In the genomic region with DNA sequence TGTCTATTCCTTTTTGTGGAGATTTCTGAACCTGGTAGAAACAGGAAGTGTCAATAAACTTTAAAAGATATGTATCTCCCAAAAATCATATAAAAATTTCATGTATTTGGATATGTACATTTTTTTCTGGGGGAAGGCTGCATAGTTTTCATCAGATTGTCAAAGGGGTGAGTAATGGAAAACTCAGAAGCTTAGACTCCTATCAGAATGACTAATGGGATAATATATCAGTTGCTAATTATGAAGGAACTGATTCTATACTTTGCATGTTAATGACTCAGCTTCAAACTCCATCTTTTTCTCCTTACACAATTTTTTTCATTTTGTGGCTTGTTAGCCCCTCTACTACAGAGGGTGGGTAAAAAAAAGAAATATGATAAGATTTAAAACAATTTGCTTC, we compare ENCODE assay signal across 15 cellular contexts. TPM values are rescaled to one million over a fixed set of nuclear protein-coding genes. Genes with fewer than 3 reads are reported as not detected.
A peak's percentile ranks its signal among the peaks of the same experiment; 100 is the strongest.
DNase-seq lines count a peak whose midpoint lies in the region; ATAC-seq, FAIRE-seq and TF ChIP-seq lines count a peak whose summit lies in the region.
"Had no signal": no experiment of that assay in that cellular context is flagged by ENCODE, and none has a peak within 500 bp of the region (broad histone marks: within the 10 kb centered on the region; RNA-seq: fewer than 3 reads in every experiment).

No MANE protein-coding gene starts in this region.

- POLR2A ChIA-PET in activated CD4-positive, alpha-beta T cell treated with anti-CD3 and anti-CD28 coated beads for 36 hours (lab: Charles Lee), result no interaction called here
- POLR2A ChIA-PET in activated CD4-positive, alpha-beta T cell treated with anti-CD3 and anti-CD28 coated beads, Interleukin-2, amount 10 ng/mL, durations not matched to agents 7 days and 5 days (lab: Charles Lee), result no interaction called here
- POLR2A ChIA-PET in CD4-positive, alpha-beta T cell (lab: Charles Lee), result no interaction called here

- intact Hi-C loops in activated CD4-positive, alpha-beta T cell treated with anti-CD3 and anti-CD28 coated beads for 36 hours (cut with DNase I, micrococcal nuclease), result no loop called here
- intact Hi-C loops in mammary epithelial cell (cut with micrococcal nuclease), result no loop called here
- intact Hi-C loops in CD4-positive, alpha-beta T cell (cut with DNase I, micrococcal nuclease), result no loop called here

- peak; percentile 57 for ATAC-seq in activated CD4-positive, alpha-beta T cell treated with anti-CD3 and anti-CD28 coated beads for 36 hours
- ATAC-seq in CD4-positive, alpha-beta T cell (ENCODE audit: poor library complexity), result no peak
- ATAC-seq: A549, upper lobe of right lung had no signal

- no peaks in the 10 kb centered on the region for H3K27me3 ChIP-seq in mammary epithelial cell (ENCODE audit: insufficient read depth, low read length)
- H3K27me3 ChIP-seq in CD4-positive, alpha-beta T cell (ENCODE audit: control insufficient read depth, insufficient read depth, low read length), result no peaks in the 10 kb centered on the region
- H3K27me3 ChIP-seq: ascending aorta, hepatocyte, neural progenitor cell, upper lobe of right lung had no signal

- no peak overlapping the region for H3K4me2 ChIP-seq in mammary epithelial cell (ENCODE audit: insufficient read depth, low read depth, low read length)
- H3K4me2 ChIP-seq: A549, hepatocyte, neural progenitor cell had no signal

- TF ChIP-seq CTCF in mammary epithelial cell (conservative IDR thresholded peaks at IDR 0.05 in 1 of 2, IDR thresholded peaks at IDR 0.05 in 1 of 2; ENCODE audit: extremely low read depth in 1 of 2, insufficient read depth in 1 of 2, low read depth in 1 of 2, low read length in 2 of 2), result no peak
- no peak for TF ChIP-seq CTCF in retinal pigment epithelial cell (conservative IDR thresholded peaks at IDR 0.05; ENCODE audit: low read depth, low read length)
- no peak for TF ChIP-seq CTCF in CD4-positive, alpha-beta T cell (IDR thresholded peaks at IDR 0.05)
- TF ChIP-seq CTCF in D721Med (IDR thresholded peaks at IDR 0.05; ENCODE audit: insufficient read depth, missing control alignments), result no peak

- no peaks in the 10 kb centered on the region for H3K9me3 Mint-ChIP-seq in activated CD4-positive, alpha-beta T cell treated with anti-CD3 and anti-CD28 coated beads for 36 hours (ENCODE audit: low read depth)
- no peaks in the 10 kb centered on the region for H3K9me3 Mint-ChIP-seq in activated CD4-positive, alpha-beta T cell treated with anti-CD3 and anti-CD28 coated beads, Interleukin-2, amount 10 ng/mL, durations not matched to agents 7 days and 5 days
- no peaks in the 10 kb centered on the region for H3K9me3 Mint-ChIP-seq in CD4-positive, alpha-beta T cell
- H3K9me3 Mint-ChIP-seq: neural progenitor cell had no signal

- H3K4me3 Mint-ChIP-seq in activated CD4-positive, alpha-beta T cell treated with anti-CD3 and anti-CD28 coated beads for 36 hours, result no peak overlapping the region
- H3K4me3 Mint-ChIP-seq in activated CD4-positive, alpha-beta T cell treated with anti-CD3 and anti-CD28 coated beads, Interleukin-2, amount 10 ng/mL, durations not matched to agents 7 days and 5 days, result no peak overlapping the region
- no peak overlapping the region for H3K4me3 Mint-ChIP-seq in CD4-positive, alpha-beta T cell
- H3K4me3 Mint-ChIP-seq: neural progenitor cell had no signal

- peaks cover 10% of the 10 kb centered on the region for H3K36me3 ChIP-seq in mammary epithelial cell (ENCODE audit: insufficient read depth, low read length)
- H3K36me3 ChIP-seq: neural progenitor cell had no signal

- no peak overlapping the region for H3K4me3 ChIP-seq in mammary epithelial cell (replicated peaks in 1 of 3; ENCODE audit: insufficient read depth in 1 of 3, low read depth in 2 of 3, low read length in 3 of 3)
- H3K4me3 ChIP-seq in retinal pigment epithelial cell (ENCODE audit: low read length), result no peak overlapping the region
- H3K4me3 ChIP-seq: A549, ascending aorta, hepatocyte, neural progenitor cell, upper lobe of right lung had no signal

- H3K9me3 ChIP-seq in mammary epithelial cell (replicated peaks; ENCODE audit: insufficient read depth, low read length), result no peaks in the 10 kb centered on the region
- no peaks in the 10 kb centered on the region for H3K9me3 ChIP-seq in CD4-positive, alpha-beta T cell (ENCODE audit: control insufficient read depth, low read length)
- H3K9me3 ChIP-seq: A549, ascending aorta, upper lobe of right lung had no signal

- H3K27ac ChIP-seq in mammary epithelial cell (ENCODE audit: insufficient read depth, low read depth, low read length), result no peak overlapping the region
- H3K27ac ChIP-seq in CD4-positive, alpha-beta T cell (ENCODE audit: low read depth, low read length), result no peak overlapping the region
- H3K27ac ChIP-seq: A549, ascending aorta, hepatocyte, neural progenitor cell, upper lobe of right lung had no signal

- no peak for FAIRE-seq in D721Med (lab: Jason Lieb, UNC)
- FAIRE-seq: A549, endometrium had no signal

- H2AFZ ChIP-seq in mammary epithelial cell (ENCODE audit: low read depth, low read length), result no peak overlapping the region
- H2AFZ ChIP-seq: hepatocyte, neural progenitor cell had no signal

- H4K20me1 ChIP-seq in mammary epithelial cell (ENCODE audit: insufficient read depth, low read length), result no peaks in the 10 kb centered on the region

- dilution Hi-C loops in mammary epithelial cell (cut with HindIII; ENCODE audit: low sequenced_read_pairs), result loop anchor here (5.0 kb wide), 1 partner anchor 46 kb away; no protein-coding TSS in a partner anchor

- no TSS peak for BruUV-seq in mammary epithelial cell (replicated peaks; lab: Mats Ljungman, UMichigan)

- H3K36me3 Mint-ChIP-seq in activated CD4-positive, alpha-beta T cell treated with anti-CD3 and anti-CD28 coated beads for 36 hours (ENCODE audit: low read depth), result peaks cover 23% of the 10 kb centered on the region
- peaks cover 33% of the 10 kb centered on the region for H3K36me3 Mint-ChIP-seq in activated CD4-positive, alpha-beta T cell treated with anti-CD3 and anti-CD28 coated beads, Interleukin-2, amount 10 ng/mL, durations not matched to agents 7 days and 5 days (ENCODE audit: low read depth)
- peaks cover 66% of the 10 kb centered on the region for H3K36me3 Mint-ChIP-seq in CD4-positive, alpha-beta T cell (ENCODE audit: low read depth)

- H3K4me1 ChIP-seq in mammary epithelial cell (ENCODE audit: insufficient read depth, low read length), result no peaks in the 10 kb centered on the region
- H3K4me1 ChIP-seq: A549, ascending aorta, neural progenitor cell, upper lobe of right lung had no signal

- no peak overlapping the region for H3K9ac ChIP-seq in mammary epithelial cell (ENCODE audit: insufficient read depth, low read length)
- H3K9ac ChIP-seq: neural progenitor cell had no signal

- in situ Hi-C loops in mammary epithelial cell (cut with MboI; ENCODE audit: low sequenced_read_pairs in 2 of 2), result no loop called here

- peaks cover 4% of the 10 kb centered on the region for H3K4me1 Mint-ChIP-seq in activated CD4-positive, alpha-beta T cell treated with anti-CD3 and anti-CD28 coated beads for 36 hours
- H3K4me1 Mint-ChIP-seq in activated CD4-positive, alpha-beta T cell treated with anti-CD3 and anti-CD28 coated beads, Interleukin-2, amount 10 ng/mL, durations not matched to agents 7 days and 5 days, result no peaks in the 10 kb centered on the region
- no peaks in the 10 kb centered on the region for H3K4me1 Mint-ChIP-seq in CD4-positive, alpha-beta T cell (ENCODE audit: low read depth)
- H3K4me1 Mint-ChIP-seq: neural progenitor cell had no signal

- CTCF ChIA-PET in activated CD4-positive, alpha-beta T cell treated with anti-CD3 and anti-CD28 coated beads for 36 hours (lab: Charles Lee), result interaction anchor here (0.9 kb wide), 1 partner anchor 607 kb away, joined by 3 read pairs; no protein-coding TSS in a partner anchor
- CTCF ChIA-PET in activated CD4-positive, alpha-beta T cell treated with anti-CD3 and anti-CD28 coated beads, Interleukin-2, amount 10 ng/mL, durations not matched to agents 7 days and 5 days (lab: Charles Lee), result no interaction called here
- CTCF ChIA-PET in mammary epithelial cell (lab: Charles Lee; ENCODE audit: low non-redundant PET), result interaction anchor here (0.8 kb wide), 1 partner anchor 265 kb away, joined by 20 read pairs; no protein-coding TSS in a partner anchor
- CTCF ChIA-PET in CD4-positive, alpha-beta T cell (lab: Charles Lee), result no interaction called here

- H3K27me3 Mint-ChIP-seq in activated CD4-positive, alpha-beta T cell treated with anti-CD3 and anti-CD28 coated beads for 36 hours, result no peaks in the 10 kb centered on the region
- H3K27me3 Mint-ChIP-seq in activated CD4-positive, alpha-beta T cell treated with anti-CD3 and anti-CD28 coated beads, Interleukin-2, amount 10 ng/mL, durations not matched to agents 7 days and 5 days, result no peaks in the 10 kb centered on the region
- no peaks in the 10 kb centered on the region for H3K27me3 Mint-ChIP-seq in CD4-positive, alpha-beta T cell

- H3K79me2 ChIP-seq in mammary epithelial cell (ENCODE audit: insufficient read depth, low read length), result no peaks in the 10 kb centered on the region
- H3K79me2 ChIP-seq: hepatocyte had no signal

- DNase-seq in activated CD4-positive, alpha-beta T cell treated with anti-CD3 and anti-CD28 coated beads for 36 hours, result no peak
- DNase-seq in activated CD4-positive, alpha-beta T cell treated with anti-CD3 and anti-CD28 coated beads, Interleukin-2, amount 10 ng/mL, durations not matched to agents 7 days and 5 days, result no peak
- peak; percentile 1 for DNase-seq in RPMI7951 (ENCODE audit: low read depth)
- peak; percentile 32 for DNase-seq in mammary epithelial cell
- DNase-seq in retinal pigment epithelial cell (ENCODE audit: low read depth), result peak; percentile 8
- DNase-seq in CD4-positive, alpha-beta T cell, result no peak
- no peak for DNase-seq in NCI-H774 (lab: John Stamatoyannopoulos, UW)
- DNase-seq in D721Med (ENCODE audit: insufficient read length, low spot score), result no peak
- DNase-seq: NCI-H2171, upper lobe of right lung had no signal

- H3K27ac Mint-ChIP-seq in activated CD4-positive, alpha-beta T cell treated with anti-CD3 and anti-CD28 coated beads for 36 hours, result peak overlapping the region; percentile 67
- no peak overlapping the region for H3K27ac Mint-ChIP-seq in activated CD4-positive, alpha-beta T cell treated with anti-CD3 and anti-CD28 coated beads, Interleukin-2, amount 10 ng/mL, durations not matched to agents 7 days and 5 days
- H3K27ac Mint-ChIP-seq in CD4-positive, alpha-beta T cell, result no peak overlapping the region
- H3K27ac Mint-ChIP-seq: neural progenitor cell had no signal

RNA-seq across cellular contexts. Expression of gene GON4L, which starts 55.9 kb away (rescaled TPM):
- total RNA-seq in activated CD4-positive, alpha-beta T cell treated with anti-CD3 and anti-CD28 coated beads for 36 hours, result 10 to 100 TPM; 44.2 to 48.8 TPM
- total RNA-seq in activated CD4-positive, alpha-beta T cell treated with anti-CD3 and anti-CD28 coated beads, Interleukin-2, amount 10 ng/mL, durations not matched to agents 7 days and 5 days, result 10 to 100 TPM; 72.3 to 77.0 TPM
- 13.0 and 15.1 TPM in 2 replicates for total RNA-seq in RPMI7951 (2014; rRNA removed; shearing (Covaris generic))
- 10 to 100 TPM; 29.8 to 39.6 TPM for total RNA-seq in mammary epithelial cell
- 14.7 TPM for polyA plus RNA-seq in mammary epithelial cell
- polyA minus RNA-seq in mammary epithelial cell, result 53.2 TPM
- total RNA-seq in CD4-positive, alpha-beta T cell, result 10 to 100 TPM; 71.0 to 77.0 TPM

RNA-seq across cellular contexts. Expression of gene SYT11, which starts 58.2 kb away (rescaled TPM):
- 10 to 100 TPM; 14.3 to 14.8 TPM for total RNA-seq in activated CD4-positive, alpha-beta T cell treated with anti-CD3 and anti-CD28 coated beads for 36 hours
- 10 to 100 TPM; 14.2 to 15.5 TPM for total RNA-seq in activated CD4-positive, alpha-beta T cell treated with anti-CD3 and anti-CD28 coated beads, Interleukin-2, amount 10 ng/mL, durations not matched to agents 7 days and 5 days
- total RNA-seq in RPMI7951 (2014; rRNA removed; shearing (Covaris generic)), result 8.5 and 10.9 TPM in 2 replicates
- under 1 TPM; 0.12 to 0.33 TPM for total RNA-seq in mammary epithelial cell
- 0.11 TPM for polyA plus RNA-seq in mammary epithelial cell
- not detected for polyA minus RNA-seq in mammary epithelial cell
- 1 to 10 TPM; 6.1 to 6.3 TPM for total RNA-seq in CD4-positive, alpha-beta T cell

Comparison
In these comparisons a context has a peak if more than half of its experiments do, and no peak if none do; other contexts are left out.
1. CTCF ChIA-PET loops: an anchor here in activated CD4-positive, alpha-beta T cell treated with anti-CD3 and anti-CD28 coated beads for 36 hours (0.9 kb wide) and mammary epithelial cell (0.8 kb wide); none called in activated CD4-positive, alpha-beta T cell treated with anti-CD3 and anti-CD28 coated beads, Interleukin-2, amount 10 ng/mL, durations not matched to agents 7 days and 5 days and CD4-positive, alpha-beta T cell.
2. DNase-seq: peak in RPMI7951 (single experiment), mammary epithelial cell (single experiment) and retinal pigment epithelial cell (single experiment); none in activated CD4-positive, alpha-beta T cell treated with anti-CD3 and anti-CD28 coated beads for 36 hours (single experiment), activated CD4-positive, alpha-beta T cell treated with anti-CD3 and anti-CD28 coated beads, Interleukin-2, amount 10 ng/mL, durations not matched to agents 7 days and 5 days (single experiment), CD4-positive, alpha-beta T cell (0 of 10), NCI-H774 (single experiment) and D721Med (single experiment).